In genomic region chr15:31274496-31275330, GRCh38 we compare ENCODE assay signal across 14 cellular contexts. TPM values are rescaled to one million over a fixed set of nuclear protein-coding genes. Genes with fewer than 3 reads are reported as not detected.
DNase-seq lines count a peak whose midpoint lies in the region; FAIRE-seq and TF ChIP-seq lines count a peak whose summit lies in the region.
"Had no signal": no experiment of that assay in that cellular context is flagged by ENCODE, and none has a peak within 500 bp of the region (broad histone marks: within the 10 kb centered on the region; RNA-seq: fewer than 3 reads in every experiment).

No MANE protein-coding gene starts in this region.

- H3K4me1 Mint-ChIP-seq in osteocyte (ENCODE audit: unreplicated experiment), result peaks cover 16% of the 10 kb centered on the region

- TF ChIP-seq CTCF in HEK293 (tag by site-specific recombination; IDR thresholded peaks at IDR 0.05) (no peak), cardiac fibroblast (IDR thresholded peaks at IDR 0.05; ENCODE audit: low read depth, low read length) (no peak), osteocyte (IDR thresholded peaks at IDR 0.05) (no peak)

- H3K27ac ChIP-seq in HEK293 (ENCODE audit: extremely low read depth, low read depth, low read length), result no peak overlapping the region
- no peak overlapping the region for H3K27ac ChIP-seq in small intestine (ENCODE audit: low read depth in 1 of 2, low read length in 1 of 2)
- H3K27ac ChIP-seq: body of pancreas, esophagus squamous epithelium, ovary had no signal

- no peak overlapping the region for H3K4me3 ChIP-seq in HEK293 (ENCODE audit: low read depth, low read length)
- H3K4me3 ChIP-seq in cardiac fibroblast (replicated peaks in 1 of 2; ENCODE audit: low read depth in 2 of 2, low read length in 2 of 2), result no peak overlapping the region
- no peak overlapping the region for H3K4me3 ChIP-seq in small intestine (ENCODE audit: low read depth in 1 of 2, low read length in 2 of 2)
- H3K4me3 ChIP-seq: body of pancreas, esophagus squamous epithelium, ovary had no signal

- H3K4me3 Mint-ChIP-seq in osteocyte (ENCODE audit: unreplicated experiment), result no peak overlapping the region
- H3K4me3 Mint-ChIP-seq: immature natural killer cell had no signal

- peak; percentile 59 for DNase-seq in NCI-H82 (lab: John Stamatoyannopoulos, UW)
- DNase-seq in NCI-H82 treated with DMSO at 0.1 percent for 48 hours (lab: John Stamatoyannopoulos, UW; ENCODE audit: unreplicated experiment), result no peak
- DNase-seq in cardiac fibroblast (ENCODE audit: low read depth in 2 of 2), result peak; percentile 38 to 58
- peak; percentile 53 for DNase-seq in osteocyte (ENCODE audit: extremely low spot score, unreplicated experiment)
- no peak for DNase-seq in small intestine
- no peak for DNase-seq in activated CD4-positive, CD25-positive, alpha-beta regulatory T cell (lab: John Stamatoyannopoulos, UW)
- DNase-seq in NCI-H1048 (lab: John Stamatoyannopoulos, UW), result no peak
- DNase-seq: esophagus squamous epithelium, immature natural killer cell, trophoblast cell had no signal

- no peaks in the 10 kb centered on the region for H3K4me1 ChIP-seq in HEK293 (ENCODE audit: control insufficient read depth, insufficient read depth, low read length)
- no peaks in the 10 kb centered on the region for H3K4me1 ChIP-seq in small intestine (ENCODE audit: control insufficient read depth in 2 of 2, insufficient read depth in 1 of 2, low read depth in 1 of 2, low read length in 1 of 2)

- H3K36me3 Mint-ChIP-seq in osteocyte (ENCODE audit: unreplicated experiment), result no peaks in the 10 kb centered on the region
- H3K36me3 Mint-ChIP-seq: immature natural killer cell had no signal

- H3K36me3 ChIP-seq in HEK293 (ENCODE audit: control insufficient read depth in 2 of 2, insufficient read depth in 1 of 2, low read length in 2 of 2) (no peaks in the 10 kb centered on the region), small intestine (ENCODE audit: control insufficient read depth in 2 of 2, insufficient read depth in 2 of 2, low read length in 2 of 2) (no peaks in the 10 kb centered on the region)
- H3K36me3 ChIP-seq: esophagus squamous epithelium, ovary had no signal

- no peak for FAIRE-seq in small intestine (lab: Jason Lieb, UNC)
- FAIRE-seq: A204.1 had no signal

- POLR2A ChIA-PET in HEK293 (lab: Yijun Ruan, JAX), result no interaction called here

- CTCF ChIA-PET in HEK293 (lab: Yijun Ruan, JAX), result no interaction called here

- WGBS in small intestine, 3 donors, result 48 to 65% (median 56%) methylated on average over 14 of the region's 14 CpGs

- H3K9me3 ChIP-seq in HEK293 (ENCODE audit: control insufficient read depth, insufficient read depth, low read depth, low read length), result no peaks in the 10 kb centered on the region
- no peaks in the 10 kb centered on the region for H3K9me3 ChIP-seq in small intestine (ENCODE audit: control insufficient read depth, low read depth)
- H3K9me3 ChIP-seq: body of pancreas, esophagus squamous epithelium, ovary had no signal

- H3K9me3 Mint-ChIP-seq in osteocyte (ENCODE audit: unreplicated experiment), result no peaks in the 10 kb centered on the region
- H3K9me3 Mint-ChIP-seq: immature natural killer cell had no signal

- no peak overlapping the region for H3K27ac Mint-ChIP-seq in osteocyte (ENCODE audit: unreplicated experiment)

- H3K27me3 Mint-ChIP-seq in osteocyte (ENCODE audit: unreplicated experiment), result peaks cover 3% of the 10 kb centered on the region

- no peaks in the 10 kb centered on the region for H3K27me3 ChIP-seq in small intestine (ENCODE audit: control insufficient read depth in 2 of 2, insufficient read depth in 2 of 2, low read length in 2 of 2)
- H3K27me3 ChIP-seq: body of pancreas, esophagus squamous epithelium, ovary had no signal

TF ChIP-seq in HEK293, 187 proteins besides CTCF, POLR2A, EP300 and RAD21:
- no peak for TF ChIP-seq ZBTB6 (tag by site-specific recombination; IDR thresholded peaks at IDR 0.05)
- TF ChIP-seq BCL11B (tag by site-specific recombination; IDR thresholded peaks at IDR 0.05; ENCODE audit: low read depth), result no peak
- TF ChIP-seq ZNF292 (tag by site-specific recombination; IDR thresholded peaks at IDR 0.05; ENCODE audit: borderline replicate concordance, low read depth), result no peak
- TF ChIP-seq ZNF280C (tag by site-specific recombination; IDR thresholded peaks at IDR 0.05), result no peak
- no peak for TF ChIP-seq ZNF211 (tag by site-specific recombination; IDR thresholded peaks at IDR 0.05; ENCODE audit: low read depth)
- TF ChIP-seq ZIC2 (tag by site-specific recombination; IDR thresholded peaks at IDR 0.05), result peak; percentile 45; the same call in 1 of the 2 replicates
- TF ChIP-seq ZNF776 (tag by site-specific recombination; IDR thresholded peaks at IDR 0.05; ENCODE audit: borderline replicate concordance), result no peak
- TF ChIP-seq ZNF624 (tag by site-specific recombination; IDR thresholded peaks at IDR 0.05), result no peak
- TF ChIP-seq ZBTB49 (tag by site-specific recombination; IDR thresholded peaks at IDR 0.05; ENCODE audit: low read depth), result no peak

RNA-seq across cellular contexts. Expression of gene KLF13, which starts 51.9 kb away (rescaled TPM):
- 54.5 and 57.7 TPM in 2 replicates for total RNA-seq in osteocyte
- polyA plus RNA-seq in small intestine, result 10 to 100 TPM; 50.6 to 61.3 (median 51.9) TPM

Comparison
In these comparisons a context has a peak if more than half of its experiments do, and no peak if none do; other contexts are left out.
1. DNase-seq: peak in NCI-H82 (single experiment), cardiac fibroblast (2 of 2) and osteocyte (single experiment); none in NCI-H82 treated with DMSO at 0.1 percent for 48 hours (single experiment), small intestine (single experiment), activated CD4-positive, CD25-positive, alpha-beta regulatory T cell (0 of 4) and NCI-H1048 (single experiment).